Comparison of ENCODE assay signal across 1 cellular context in the genomic region with DNA sequence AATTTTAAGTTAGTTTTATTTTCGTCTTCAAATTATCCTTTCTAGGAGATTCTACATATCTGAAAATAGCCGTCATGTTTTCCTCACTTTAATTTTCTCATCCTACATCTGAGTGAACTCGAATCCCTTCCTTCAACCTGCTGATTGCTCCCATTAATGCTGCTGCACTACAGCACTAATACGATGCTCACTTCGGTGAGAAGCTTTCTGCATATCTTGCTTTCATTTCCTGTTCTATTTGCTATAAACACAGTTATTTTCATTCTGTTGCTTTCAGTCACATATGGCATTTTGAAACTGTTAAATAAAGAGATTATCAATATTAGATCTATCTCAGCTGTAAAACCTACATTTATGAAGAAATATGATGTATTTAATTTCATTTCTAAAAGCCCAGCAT.
TF ChIP-seq lines count a peak whose summit lies in the region.

No MANE protein-coding gene starts in this region.

TF ChIP-seq in GM12878, 131 proteins besides CTCF, POLR2A, EP300 and RAD21 (continued from another document):
- TF ChIP-seq ZNF207 (IDR thresholded peaks at IDR 0.05; ENCODE audit: borderline replicate concordance) (no peak), KAT2A (conservative IDR thresholded peaks at IDR 0.05; ENCODE audit: control insufficient read depth, low read depth, low read length) (no peak), ETV6 (conservative IDR thresholded peaks at IDR 0.05 in 1 of 2, IDR thresholded peaks at IDR 0.05 in 1 of 2; ENCODE audit: borderline replicate concordance in 1 of 2, low read depth in 1 of 2) (no peak), NFXL1 (IDR thresholded peaks at IDR 0.05; ENCODE audit: borderline replicate concordance) (no peak)
